ENCODE assay signal across 2 cellular contexts in the genomic region with DNA sequence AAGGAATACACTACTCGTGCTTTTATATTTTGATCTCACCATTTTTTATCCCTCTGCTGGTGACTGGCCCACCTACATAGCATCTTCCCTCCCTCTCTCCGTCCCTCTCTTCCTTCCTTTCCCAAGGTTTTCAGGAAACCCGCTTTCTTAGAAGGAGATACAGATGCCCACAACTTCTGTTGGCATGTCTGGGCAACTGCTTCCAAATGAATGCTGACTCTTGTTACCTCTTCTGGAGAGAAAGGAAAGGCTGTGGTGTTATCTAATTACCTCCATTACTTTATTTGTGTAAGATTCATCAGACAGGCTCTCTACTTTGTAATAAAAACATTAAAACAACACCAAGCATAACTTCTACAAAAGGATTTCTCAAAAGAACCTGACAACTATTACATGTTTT.
TF ChIP-seq lines count a peak whose summit lies in the region.

No MANE protein-coding gene starts in this region.

TF ChIP-seq in SK-N-SH treated with all-trans-retinoic acid at 6 μM for 48 hours, 23 proteins besides CTCF, POLR2A, EP300 and RAD21 (continued from another document):
- TF ChIP-seq, protein P1, sequence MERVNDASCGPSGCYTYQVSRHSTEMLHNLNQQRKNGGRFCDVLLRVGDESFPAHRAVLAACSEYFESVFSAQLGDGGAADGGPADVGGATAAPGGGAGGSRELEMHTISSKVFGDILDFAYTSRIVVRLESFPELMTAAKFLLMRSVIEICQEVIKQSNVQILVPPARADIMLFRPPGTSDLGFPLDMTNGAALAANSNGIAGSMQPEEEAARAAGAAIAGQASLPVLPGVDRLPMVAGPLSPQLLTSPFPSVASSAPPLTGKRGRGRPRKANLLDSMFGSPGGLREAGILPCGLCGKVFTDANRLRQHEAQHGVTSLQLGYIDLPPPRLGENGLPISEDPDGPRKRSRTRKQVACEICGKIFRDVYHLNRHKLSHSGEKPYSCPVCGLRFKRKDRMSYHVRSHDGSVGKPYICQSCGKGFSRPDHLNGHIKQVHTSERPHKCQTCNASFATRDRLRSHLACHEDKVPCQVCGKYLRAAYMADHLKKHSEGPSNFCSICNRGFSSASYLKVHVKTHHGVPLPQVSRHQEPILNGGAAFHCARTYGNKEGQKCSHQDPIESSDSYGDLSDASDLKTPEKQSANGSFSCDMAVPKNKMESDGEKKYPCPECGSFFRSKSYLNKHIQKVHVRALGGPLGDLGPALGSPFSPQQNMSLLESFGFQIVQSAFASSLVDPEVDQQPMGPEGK (CRISPR knock-in tag; IDR thresholded peaks at IDR 0.05; ENCODE audit: borderline replicate concordance) = no peak
- TF ChIP-seq BACH2 (CRISPR knock-in tag; IDR thresholded peaks at IDR 0.05; ENCODE audit: borderline replicate concordance) (no peak), CSDC2 (CRISPR knock-in tag; IDR thresholded peaks at IDR 0.05) (no peak)

TF ChIP-seq in SK-N-SH, 30 proteins besides CTCF, POLR2A, EP300 and RAD21 (continued from another document):
- TF ChIP-seq JUND (IDR thresholded peaks at IDR 0.05) = no peak
- no peak for TF ChIP-seq NRF1 (IDR thresholded peaks at IDR 0.05; ENCODE audit: low read depth, low read length)
- TF ChIP-seq, protein P2, sequence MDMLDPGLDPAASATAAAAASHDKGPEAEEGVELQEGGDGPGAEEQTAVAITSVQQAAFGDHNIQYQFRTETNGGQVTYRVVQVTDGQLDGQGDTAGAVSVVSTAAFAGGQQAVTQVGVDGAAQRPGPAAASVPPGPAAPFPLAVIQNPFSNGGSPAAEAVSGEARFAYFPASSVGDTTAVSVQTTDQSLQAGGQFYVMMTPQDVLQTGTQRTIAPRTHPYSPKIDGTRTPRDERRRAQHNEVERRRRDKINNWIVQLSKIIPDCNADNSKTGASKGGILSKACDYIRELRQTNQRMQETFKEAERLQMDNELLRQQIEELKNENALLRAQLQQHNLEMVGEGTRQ (IDR thresholded peaks at IDR 0.05; ENCODE audit: borderline replicate concordance, low read depth, low read length) = no peak
- TF ChIP-seq, protein P3, sequence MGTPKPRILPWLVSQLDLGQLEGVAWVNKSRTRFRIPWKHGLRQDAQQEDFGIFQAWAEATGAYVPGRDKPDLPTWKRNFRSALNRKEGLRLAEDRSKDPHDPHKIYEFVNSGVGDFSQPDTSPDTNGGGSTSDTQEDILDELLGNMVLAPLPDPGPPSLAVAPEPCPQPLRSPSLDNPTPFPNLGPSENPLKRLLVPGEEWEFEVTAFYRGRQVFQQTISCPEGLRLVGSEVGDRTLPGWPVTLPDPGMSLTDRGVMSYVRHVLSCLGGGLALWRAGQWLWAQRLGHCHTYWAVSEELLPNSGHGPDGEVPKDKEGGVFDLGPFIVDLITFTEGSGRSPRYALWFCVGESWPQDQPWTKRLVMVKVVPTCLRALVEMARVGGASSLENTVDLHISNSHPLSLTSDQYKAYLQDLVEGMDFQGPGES (IDR thresholded peaks at IDR 0.05; ENCODE audit: low read depth, low read length) = no peak
- TF ChIP-seq TCF12 (IDR thresholded peaks at IDR 0.05) = no peak
- TF ChIP-seq FOSL2 (IDR thresholded peaks at IDR 0.05; ENCODE audit: borderline replicate concordance, low read depth) = no peak
- TF ChIP-seq, protein P4, sequence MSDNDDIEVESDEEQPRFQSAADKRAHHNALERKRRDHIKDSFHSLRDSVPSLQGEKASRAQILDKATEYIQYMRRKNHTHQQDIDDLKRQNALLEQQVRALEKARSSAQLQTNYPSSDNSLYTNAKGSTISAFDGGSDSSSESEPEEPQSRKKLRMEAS (IDR thresholded peaks at IDR 0.05; ENCODE audit: low read depth) = no peak
- TF ChIP-seq MEF2A (IDR thresholded peaks at IDR 0.05; ENCODE audit: borderline replicate concordance, low read depth) = no peak
- TF ChIP-seq RXRA (IDR thresholded peaks at IDR 0.05; ENCODE audit: borderline replicate concordance, low read depth) = no peak
- no peak for TF ChIP-seq TEAD4 (IDR thresholded peaks at IDR 0.05; ENCODE audit: borderline replicate concordance, insufficient read depth)
- TF ChIP-seq POLR2AphosphoS5 (IDR thresholded peaks at IDR 0.05; ENCODE audit: low read depth, low read length) = no peak
- TF ChIP-seq TAF1 (IDR thresholded peaks at IDR 0.05; ENCODE audit: borderline replicate concordance, low read depth, low read length) = no peak
